Comparison of ENCODE assay signal across 21 cellular contexts in genomic region chr5:180027449-180028089, GRCh38. TPM values are rescaled to one million over a fixed set of nuclear protein-coding genes. Genes with fewer than 3 reads are reported as not detected.
A peak's percentile ranks its signal among the peaks of the same experiment; 100 is the strongest.
DNase-seq lines count a peak whose midpoint lies in the region; ATAC-seq and TF ChIP-seq lines count a peak whose summit lies in the region.
"Had no signal": no experiment of that assay in that cellular context is flagged by ENCODE, and none has a peak within 500 bp of the region (broad histone marks: within the 10 kb centered on the region; RNA-seq: fewer than 3 reads in every experiment).

No MANE protein-coding gene starts in this region.

- peak overlapping the region; percentile 16 to 78 (median 37) for H3K27ac Mint-ChIP-seq in brain
- H3K27ac Mint-ChIP-seq: activated B cell treated with CpG ODN at 0.5 μM for 24 hours; activated CD4-positive, alpha-beta memory T cell treated with anti-CD3 and anti-CD28 coated beads for 36 hours had no signal

- no peaks in the 10 kb centered on the region for H3K27me3 Mint-ChIP-seq in brain
- H3K27me3 Mint-ChIP-seq: activated B cell treated with CpG ODN at 0.5 μM for 24 hours; activated CD4-positive, alpha-beta memory T cell treated with anti-CD3 and anti-CD28 coated beads for 36 hours had no signal

- H3K36me3 ChIP-seq in heart left ventricle: peaks cover 0 to 8% (median 0%) of the 10 kb centered on the region in 9 donors
- H3K36me3 ChIP-seq: brain microvascular endothelial cell had no signal

- intact Hi-C loops in heart left ventricle (cut with DNase I) (no loop called here), Right ventricle myocardium inferior (cut with DNase I) (loop anchor here (2.0 kb wide), 1 partner anchor 43 kb away; the partner anchor contains the start of gene RNF130), right cardiac atrium (cut with DNase I) (no loop called here)

- ATAC-seq in heart left ventricle: peak in 3 of 4 donors; percentile 10 to 34 (median 32)
- ATAC-seq in Right ventricle myocardium inferior: no peak
- peak; percentile 26 to 32 for ATAC-seq in right cardiac atrium
- ATAC-seq in HG02852 (IDR thresholded peaks at IDR 0.05; ENCODE audit: unreplicated experiment): no peak

- H3K27ac ChIP-seq in heart left ventricle (peak overlapping the region in 1 of 12 donors; percentile 3), right cardiac atrium (ENCODE audit: low read length) (no peak overlapping the region)
- H3K27ac ChIP-seq: brain microvascular endothelial cell, epithelial cell of prostate had no signal

- WGBS in heart left ventricle, 4 donors: 87 to 94% (median 91%) methylated on average over 15 of the region's 15 CpGs
- 86% methylated on average over 15 of the region's 15 CpGs for WGBS in right cardiac atrium

- H3K9me3 ChIP-seq in heart left ventricle (no peaks in the 10 kb centered on the region), right cardiac atrium (ENCODE audit: control insufficient read depth, low read length) (no peaks in the 10 kb centered on the region)

- peak overlapping the region in 2 of 5 experiments; percentile 8 to 10 for H3K4me3 Mint-ChIP-seq in brain
- H3K4me3 Mint-ChIP-seq: activated B cell treated with CpG ODN at 0.5 μM for 24 hours; activated CD4-positive, alpha-beta memory T cell treated with anti-CD3 and anti-CD28 coated beads for 36 hours had no signal

- TF ChIP-seq CTCF in heart left ventricle (IDR thresholded peaks at IDR 0.05): no peak
- TF ChIP-seq CTCF in brain (conservative IDR thresholded peaks at IDR 0.05): no peak

- peaks cover 95% of the 10 kb centered on the region for H3K36me3 Mint-ChIP-seq in brain

- peaks cover 47% of the 10 kb centered on the region for H3K4me1 Mint-ChIP-seq in brain
- H3K4me1 Mint-ChIP-seq: activated B cell treated with CpG ODN at 0.5 μM for 24 hours had no signal

- H3K9me3 Mint-ChIP-seq in brain: peaks cover 5 to 43% (median 37%) of the 10 kb centered on the region in 5 experiments
- H3K9me3 Mint-ChIP-seq: activated B cell treated with CpG ODN at 0.5 μM for 24 hours; activated CD4-positive, alpha-beta memory T cell treated with anti-CD3 and anti-CD28 coated beads for 36 hours had no signal

- TF ChIP-seq POLR2A in heart left ventricle (IDR thresholded peaks at IDR 0.05): no peak

- H3K27me3 ChIP-seq in heart left ventricle: no peaks in the 10 kb centered on the region
- H3K27me3 ChIP-seq in right cardiac atrium (ENCODE audit: control insufficient read depth, insufficient read depth): no peaks in the 10 kb centered on the region
- H3K27me3 ChIP-seq: BLaER1 treated with 17β-estradiol and CSF1 and Interleukin-3, amounts not matched to agents 10 nM and 100 nM; brain microvascular endothelial cell had no signal

- in situ Hi-C loops in ACHN (cut with HindIII; ENCODE audit: low pct_ligation_motif_present, low pct_unique_long_range_greater_than_20kb, low sequenced_read_pairs): no loop called here

- DNase-seq in heart left ventricle (no peak), Right ventricle myocardium inferior (ENCODE audit: missing footprints) (no peak), right cardiac atrium (no peak), retina (peak; percentile 23), NCI-H1105 treated with DMSO at 0.1 percent for 48 hours (lab: John Stamatoyannopoulos, UW) (no peak), ACHN (no peak)
- DNase-seq: activated B cell treated with CpG ODN at 0.5 μM for 24 hours; activated CD4-positive, alpha-beta memory T cell treated with anti-CD3 and anti-CD28 coated beads for 36 hours; activated gamma-delta T cell; brain microvascular endothelial cell; dermis blood vessel endothelial cell; GDM1; KG1; NCI-H2171; NCI-H524 treated with DMSO at 0.1 percent for 48 hours; stimulated activated CD8-positive, alpha-beta memory T cell treated with anti-CD3 and anti-CD28 coated beads, Interleukin-4, amount 100 ng/mL, for 48 hours had no signal

- H3K4me1 ChIP-seq in heart left ventricle (peaks cover 0 to 37% (median 9%) of the 10 kb centered on the region in 12 donors), right cardiac atrium (ENCODE audit: control insufficient read depth, insufficient read depth, low read length) (peaks cover 2% of the 10 kb centered on the region)

- H3K4me3 ChIP-seq in heart left ventricle (no peak overlapping the region), right cardiac atrium (ENCODE audit: low read length) (no peak overlapping the region)
- H3K4me3 ChIP-seq: BLaER1 treated with 17β-estradiol and CSF1 and Interleukin-3, amounts not matched to agents 10 nM and 100 nM; lung had no signal

RNA-seq across cellular contexts. Expression of gene RNF130, which starts 44.0 kb away (rescaled TPM):
- total RNA-seq in heart left ventricle (10 to 100 TPM; 34.4 to 76.2 (median 40.5) TPM), Right ventricle myocardium inferior (51.2 TPM), right cardiac atrium (10 to 100 TPM; 42.7 to 51.6 (median 48.4) TPM)
- polyA plus RNA-seq in heart left ventricle (10 to 100 TPM; 26.3 to 32.3 TPM), brain (ENCODE audit: insufficient read depth, low read depth, low replicate concordance) (96.7 TPM), right cardiac atrium (40.8 TPM)

Comparison
In these comparisons a context has a peak if more than half of its experiments do, and no peak if none do; other contexts are left out.
1. ATAC-seq: peak in heart left ventricle (3 of 4) and right cardiac atrium (2 of 2); none in Right ventricle myocardium inferior (single experiment) and HG02852 (single experiment).